ENCODE assay signal across 1 cellular context in the genomic region with DNA sequence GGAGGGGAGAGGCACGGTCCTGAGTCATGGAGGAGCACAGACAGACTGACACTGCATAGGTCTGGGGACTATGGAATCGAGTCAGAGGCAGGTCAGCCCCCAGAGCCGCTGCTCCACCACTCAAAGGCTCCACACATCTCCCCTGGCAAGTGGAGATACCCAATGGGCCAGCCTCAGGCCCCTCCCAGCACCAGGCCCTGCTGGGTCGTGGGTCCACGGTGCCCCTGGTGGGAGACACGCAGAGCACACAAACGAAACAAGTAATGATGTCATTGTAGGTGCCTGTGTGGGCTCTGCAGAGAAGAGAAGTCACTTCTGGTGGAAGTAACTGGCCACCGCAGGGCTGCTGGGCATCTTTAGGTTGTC.
TF ChIP-seq lines count a peak whose summit lies in the region.

No MANE protein-coding gene starts in this region.

TF ChIP-seq in WTC11, 78 proteins besides CTCF, POLR2A, EP300 and RAD21 (continued from another document):
- TF ChIP-seq, protein P1, sequence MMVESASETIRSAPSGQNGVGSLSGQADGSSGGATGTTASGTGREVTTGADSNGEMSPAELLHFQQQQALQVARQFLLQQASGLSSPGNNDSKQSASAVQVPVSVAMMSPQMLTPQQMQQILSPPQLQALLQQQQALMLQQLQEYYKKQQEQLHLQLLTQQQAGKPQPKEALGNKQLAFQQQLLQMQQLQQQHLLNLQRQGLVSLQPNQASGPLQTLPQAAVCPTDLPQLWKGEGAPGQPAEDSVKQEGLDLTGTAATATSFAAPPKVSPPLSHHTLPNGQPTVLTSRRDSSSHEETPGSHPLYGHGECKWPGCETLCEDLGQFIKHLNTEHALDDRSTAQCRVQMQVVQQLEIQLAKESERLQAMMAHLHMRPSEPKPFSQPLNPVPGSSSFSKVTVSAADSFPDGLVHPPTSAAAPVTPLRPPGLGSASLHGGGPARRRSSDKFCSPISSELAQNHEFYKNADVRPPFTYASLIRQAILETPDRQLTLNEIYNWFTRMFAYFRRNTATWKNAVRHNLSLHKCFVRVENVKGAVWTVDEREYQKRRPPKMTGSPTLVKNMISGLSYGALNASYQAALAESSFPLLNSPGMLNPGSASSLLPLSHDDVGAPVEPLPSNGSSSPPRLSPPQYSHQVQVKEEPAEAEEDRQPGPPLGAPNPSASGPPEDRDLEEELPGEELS (CRISPR knock-in tag; IDR thresholded peaks at IDR 0.05) = no peak
- TF ChIP-seq TCF7 (CRISPR knock-in tag; IDR thresholded peaks at IDR 0.05; ENCODE audit: low read depth) = no peak
- no peak for TF ChIP-seq ZNF219 (CRISPR knock-in tag; IDR thresholded peaks at IDR 0.05; ENCODE audit: borderline replicate concordance)
- TF ChIP-seq, protein P2, sequence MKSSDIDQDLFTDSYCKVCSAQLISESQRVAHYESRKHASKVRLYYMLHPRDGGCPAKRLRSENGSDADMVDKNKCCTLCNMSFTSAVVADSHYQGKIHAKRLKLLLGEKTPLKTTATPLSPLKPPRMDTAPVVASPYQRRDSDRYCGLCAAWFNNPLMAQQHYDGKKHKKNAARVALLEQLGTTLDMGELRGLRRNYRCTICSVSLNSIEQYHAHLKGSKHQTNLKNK (CRISPR knock-in tag; IDR thresholded peaks at IDR 0.05) = no peak
- TF ChIP-seq SP1 (CRISPR knock-in tag; conservative IDR thresholded peaks at IDR 0.05) = no peak
- TF ChIP-seq JUN (CRISPR knock-in tag; IDR thresholded peaks at IDR 0.05) = no peak
- TF ChIP-seq NFE2L1 (CRISPR knock-in tag; IDR thresholded peaks at IDR 0.05) = no peak
- TF ChIP-seq EMX1 (CRISPR knock-in tag; IDR thresholded peaks at IDR 0.05) = no peak
- TF ChIP-seq, protein P3, sequence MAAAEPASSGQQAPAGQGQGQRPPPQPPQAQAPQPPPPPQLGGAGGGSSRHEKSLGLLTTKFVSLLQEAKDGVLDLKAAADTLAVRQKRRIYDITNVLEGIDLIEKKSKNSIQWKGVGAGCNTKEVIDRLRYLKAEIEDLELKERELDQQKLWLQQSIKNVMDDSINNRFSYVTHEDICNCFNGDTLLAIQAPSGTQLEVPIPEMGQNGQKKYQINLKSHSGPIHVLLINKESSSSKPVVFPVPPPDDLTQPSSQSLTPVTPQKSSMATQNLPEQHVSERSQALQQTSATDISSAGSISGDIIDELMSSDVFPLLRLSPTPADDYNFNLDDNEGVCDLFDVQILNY (CRISPR knock-in tag; IDR thresholded peaks at IDR 0.05) = no peak
- no peak for TF ChIP-seq OVOL2 (CRISPR knock-in tag; IDR thresholded peaks at IDR 0.05; ENCODE audit: borderline replicate concordance)
- TF ChIP-seq TEAD4 (CRISPR knock-in tag; IDR thresholded peaks at IDR 0.05) = no peak
- TF ChIP-seq NFYB (CRISPR knock-in tag; conservative IDR thresholded peaks at IDR 0.05; ENCODE audit: low read depth) = no peak
- no peak for TF ChIP-seq CBFB (CRISPR knock-in tag; IDR thresholded peaks at IDR 0.05; ENCODE audit: low read depth)
- TF ChIP-seq, protein P4, sequence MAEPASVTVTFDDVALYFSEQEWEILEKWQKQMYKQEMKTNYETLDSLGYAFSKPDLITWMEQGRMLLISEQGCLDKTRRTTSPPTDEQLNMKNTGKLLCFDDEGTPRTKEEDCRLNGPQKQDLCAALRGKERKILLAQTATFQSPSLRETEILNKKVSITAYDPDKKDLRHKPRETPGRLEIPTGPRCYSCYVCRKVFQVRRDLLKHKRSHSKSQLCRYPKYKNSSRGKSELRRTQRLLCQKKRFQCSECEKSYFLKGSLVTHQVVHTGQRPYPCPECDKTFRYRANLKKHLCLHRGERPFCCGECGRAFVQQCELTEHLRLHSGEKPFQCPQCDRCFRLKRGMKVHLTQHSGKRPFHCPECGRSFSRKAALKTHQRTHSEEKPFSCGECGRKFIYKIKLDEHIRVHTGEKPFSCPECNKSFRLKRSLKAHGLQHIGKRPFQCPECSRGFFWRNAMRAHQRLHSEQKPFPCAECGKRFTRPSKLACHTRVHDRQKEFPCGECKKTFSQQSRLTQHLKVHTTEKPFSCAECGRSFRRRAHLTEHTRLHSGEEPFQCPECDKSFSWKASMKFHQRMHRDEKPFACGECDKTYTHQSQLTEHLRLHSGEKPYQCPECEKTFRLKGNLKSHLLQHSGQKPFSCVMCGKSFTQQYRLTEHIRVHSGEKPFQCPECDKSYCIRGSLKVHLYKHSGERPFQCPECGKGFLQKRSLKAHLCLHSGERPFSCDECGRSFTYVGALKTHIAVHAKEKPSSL (CRISPR knock-in tag; conservative IDR thresholded peaks at IDR 0.05) = no peak
- no peak for TF ChIP-seq RORB (CRISPR knock-in tag; IDR thresholded peaks at IDR 0.05)
- no peak for TF ChIP-seq GRHL2 (CRISPR knock-in tag; IDR thresholded peaks at IDR 0.05; ENCODE audit: insufficient replicate concordance, severe bottlenecking)
